ENCODE assay signal across 16 cellular contexts in genomic region chr14:22227084-22227483, GRCh38.
DNase-seq lines count a peak whose midpoint lies in the region; ATAC-seq and TF ChIP-seq lines count a peak whose summit lies in the region.
"Had no signal": no experiment of that assay in that cellular context is flagged by ENCODE, and none has a peak within 500 bp of the region (broad histone marks: within the 10 kb centered on the region; RNA-seq: fewer than 3 reads in every experiment).

No MANE protein-coding gene starts in this region.

- no peaks in the 10 kb centered on the region for H3K36me3 Mint-ChIP-seq in activated CD8-positive, alpha-beta memory T cell treated with anti-CD3 and anti-CD28 coated beads, Interleukin-2, amount 10 ng/mL, durations not matched to agents 7 days and 5 days
- H3K36me3 Mint-ChIP-seq in activated T-helper 1 cell treated with anti-CD3 and anti-CD28 coated beads, Interleukin-12 subunit alpha, Interleukin-12 subunit beta, Interleukin-2, Interleukin-4 antibody, amounts not matched to agents 30 ng/mL and 10 ng/mL and 1 ng/mL, durations not matched to agents 14 hours and 24 hours and 36 hours (ENCODE audit: low read depth), result no peaks in the 10 kb centered on the region
- H3K36me3 Mint-ChIP-seq in naive thymus-derived CD8-positive, alpha-beta T cell, result no peaks in the 10 kb centered on the region
- no peaks in the 10 kb centered on the region for H3K36me3 Mint-ChIP-seq in endothelial cell (ENCODE audit: low read depth, unreplicated experiment)

- CTCF ChIA-PET in activated CD8-positive, alpha-beta memory T cell treated with anti-CD3 and anti-CD28 coated beads, Interleukin-2, amount 10 ng/mL, durations not matched to agents 7 days and 5 days (lab: Charles Lee), result interaction anchor here (1.0 to 1.3 kb wide), 2 partner anchors 331 to 343 kb away, joined by 3 read pairs; no protein-coding TSS in a partner anchor

- H3K4me2 ChIP-seq in Karpas-422 (ENCODE audit: low read depth, low read length, poor library complexity, severe bottlenecking), result peak overlapping the region; percentile 51
- H3K4me2 ChIP-seq: hepatocyte had no signal

- no peak for TF ChIP-seq CTCF in endothelial cell (IDR thresholded peaks at IDR 0.05; ENCODE audit: unreplicated experiment)

- peak overlapping the region; percentile 88 for H2AFZ ChIP-seq in Karpas-422 (ENCODE audit: low read length)
- H2AFZ ChIP-seq: hepatocyte, parathyroid adenoma had no signal

- H3K4me3 ChIP-seq in Karpas-422 (ENCODE audit: low read length), result peak overlapping the region; percentile 20; the same call in 1 of the 2 replicates
- H3K4me3 ChIP-seq: hepatocyte, lower lobe of right lung had no signal

- peaks cover 34% of the 10 kb centered on the region for H3K4me1 ChIP-seq in Karpas-422 (ENCODE audit: low read length)
- H3K4me1 ChIP-seq: parathyroid adenoma had no signal

- no peaks in the 10 kb centered on the region for H4K20me1 ChIP-seq in Karpas-422 (ENCODE audit: insufficient read depth, low read depth, low read length)

- peak overlapping the region; percentile 70 for H3K27ac Mint-ChIP-seq in activated CD8-positive, alpha-beta memory T cell treated with anti-CD3 and anti-CD28 coated beads, Interleukin-2, amount 10 ng/mL, durations not matched to agents 7 days and 5 days
- H3K27ac Mint-ChIP-seq in activated T-helper 1 cell treated with anti-CD3 and anti-CD28 coated beads, Interleukin-12 subunit alpha, Interleukin-12 subunit beta, Interleukin-2, Interleukin-4 antibody, amounts not matched to agents 30 ng/mL and 10 ng/mL and 1 ng/mL, durations not matched to agents 14 hours and 24 hours and 36 hours, result peak overlapping the region; percentile 73
- peak overlapping the region in 4 of 10 donors; percentile 37 to 91 (median 79) for H3K27ac Mint-ChIP-seq in naive thymus-derived CD8-positive, alpha-beta T cell
- H3K27ac Mint-ChIP-seq in endothelial cell (ENCODE audit: unreplicated experiment), result no peak overlapping the region

- ATAC-seq in activated CD8-positive, alpha-beta memory T cell treated with anti-CD3 and anti-CD28 coated beads, Interleukin-2, amount 10 ng/mL, durations not matched to agents 7 days and 5 days, result no peak
- ATAC-seq in naive thymus-derived CD8-positive, alpha-beta T cell, result peak in 1 of 2 donors; percentile 22

- peaks cover 2% of the 10 kb centered on the region for H3K4me1 Mint-ChIP-seq in activated CD8-positive, alpha-beta memory T cell treated with anti-CD3 and anti-CD28 coated beads, Interleukin-2, amount 10 ng/mL, durations not matched to agents 7 days and 5 days
- H3K4me1 Mint-ChIP-seq in activated T-helper 1 cell treated with anti-CD3 and anti-CD28 coated beads, Interleukin-12 subunit alpha, Interleukin-12 subunit beta, Interleukin-2, Interleukin-4 antibody, amounts not matched to agents 30 ng/mL and 10 ng/mL and 1 ng/mL, durations not matched to agents 14 hours and 24 hours and 36 hours (ENCODE audit: low read depth), result peaks cover 4% of the 10 kb centered on the region
- peaks cover 3 to 41% (median 13%) of the 10 kb centered on the region in 4 donors for H3K4me1 Mint-ChIP-seq in naive thymus-derived CD8-positive, alpha-beta T cell
- no peaks in the 10 kb centered on the region for H3K4me1 Mint-ChIP-seq in endothelial cell (ENCODE audit: unreplicated experiment)

- no peaks in the 10 kb centered on the region for H3K9me3 ChIP-seq in Karpas-422 (ENCODE audit: low read length)
- H3K9me3 ChIP-seq: lower lobe of right lung had no signal

- H3K79me2 ChIP-seq in Karpas-422 (ENCODE audit: low read length), result no peaks in the 10 kb centered on the region
- H3K79me2 ChIP-seq: hepatocyte, parathyroid adenoma had no signal

- no peaks in the 10 kb centered on the region for H3K9me3 Mint-ChIP-seq in activated CD8-positive, alpha-beta memory T cell treated with anti-CD3 and anti-CD28 coated beads, Interleukin-2, amount 10 ng/mL, durations not matched to agents 7 days and 5 days (ENCODE audit: low read depth)
- H3K9me3 Mint-ChIP-seq in activated T-helper 1 cell treated with anti-CD3 and anti-CD28 coated beads, Interleukin-12 subunit alpha, Interleukin-12 subunit beta, Interleukin-2, Interleukin-4 antibody, amounts not matched to agents 30 ng/mL and 10 ng/mL and 1 ng/mL, durations not matched to agents 14 hours and 24 hours and 36 hours, result no peaks in the 10 kb centered on the region
- H3K9me3 Mint-ChIP-seq in naive thymus-derived CD8-positive, alpha-beta T cell, result no peaks in the 10 kb centered on the region
- H3K9me3 Mint-ChIP-seq in endothelial cell (ENCODE audit: unreplicated experiment), result no peaks in the 10 kb centered on the region

- peak overlapping the region; percentile 54 for H3K4me3 Mint-ChIP-seq in activated CD8-positive, alpha-beta memory T cell treated with anti-CD3 and anti-CD28 coated beads, Interleukin-2, amount 10 ng/mL, durations not matched to agents 7 days and 5 days
- peak overlapping the region; percentile 73 for H3K4me3 Mint-ChIP-seq in activated T-helper 1 cell treated with anti-CD3 and anti-CD28 coated beads, Interleukin-12 subunit alpha, Interleukin-12 subunit beta, Interleukin-2, Interleukin-4 antibody, amounts not matched to agents 30 ng/mL and 10 ng/mL and 1 ng/mL, durations not matched to agents 14 hours and 24 hours and 36 hours
- H3K4me3 Mint-ChIP-seq in naive thymus-derived CD8-positive, alpha-beta T cell, result peak overlapping the region; percentile 56 to 87 (median 76)
- no peak overlapping the region for H3K4me3 Mint-ChIP-seq in endothelial cell (ENCODE audit: unreplicated experiment)

- intact Hi-C loops in activated T-helper 1 cell treated with anti-CD3 and anti-CD28 coated beads, Interleukin-12 subunit alpha, Interleukin-12 subunit beta, Interleukin-2, Interleukin-4 antibody, amounts not matched to agents 30 ng/mL and 10 ng/mL and 1 ng/mL, durations not matched to agents 14 hours and 24 hours and 36 hours (cut with micrococcal nuclease), result loop anchor here (5.0 kb wide), 1 partner anchor 45 kb away; no protein-coding TSS in a partner anchor

- no peaks in the 10 kb centered on the region for H3K36me3 ChIP-seq in Karpas-422 (ENCODE audit: insufficient read depth, low read length)
- H3K36me3 ChIP-seq: lower lobe of right lung had no signal

- H3K9ac ChIP-seq in Karpas-422 (ENCODE audit: low read length), result no peak overlapping the region
- H3K9ac ChIP-seq: parathyroid adenoma had no signal

- H3K9me2 ChIP-seq in Karpas-422 (replicated peaks; ENCODE audit: insufficient read depth, low read length), result no peaks in the 10 kb centered on the region

- no peak for DNase-seq in activated CD8-positive, alpha-beta memory T cell treated with anti-CD3 and anti-CD28 coated beads, Interleukin-2, amount 10 ng/mL, durations not matched to agents 7 days and 5 days
- DNase-seq in activated CD8-positive, alpha-beta memory T cell treated with anti-CD3 and anti-CD28 coated beads for 24 hours, result no peak
- DNase-seq in Karpas-422 (no peak), amygdala (lab: John Stamatoyannopoulos, UW) (no peak), endothelial cell (ENCODE audit: low spot score) (no peak), globus pallidus (ENCODE audit: low spot score) (no peak)
- DNase-seq in activated T-helper 1 cell treated with anti-CD3 and anti-CD28 coated beads, Interleukin-12 subunit alpha, Interleukin-12 subunit beta, Interleukin-2, Interleukin-4 antibody, amounts not matched to agents 30 ng/mL and 10 ng/mL and 1 ng/mL, durations not matched to agents 14 hours and 24 hours and 36 hours (ENCODE audit: low spot score), result no peak
- DNase-seq in naive thymus-derived CD8-positive, alpha-beta T cell, result no peak
- DNase-seq: aorta; DND-41; NCI-H1930; SHP77 treated with DMSO at 0.1 percent for 48 hours; stimulated activated CD4-positive, alpha-beta T cell treated with anti-CD3 and anti-CD28 coated beads, Interleukin-1b, Interleukin-23, amount 100 ng/mL, for 48 hours had no signal

- no peaks in the 10 kb centered on the region for H3K27me3 Mint-ChIP-seq in activated CD8-positive, alpha-beta memory T cell treated with anti-CD3 and anti-CD28 coated beads, Interleukin-2, amount 10 ng/mL, durations not matched to agents 7 days and 5 days
- no peaks in the 10 kb centered on the region for H3K27me3 Mint-ChIP-seq in activated T-helper 1 cell treated with anti-CD3 and anti-CD28 coated beads, Interleukin-12 subunit alpha, Interleukin-12 subunit beta, Interleukin-2, Interleukin-4 antibody, amounts not matched to agents 30 ng/mL and 10 ng/mL and 1 ng/mL, durations not matched to agents 14 hours and 24 hours and 36 hours (ENCODE audit: insufficient read depth)
- no peaks in the 10 kb centered on the region for H3K27me3 Mint-ChIP-seq in naive thymus-derived CD8-positive, alpha-beta T cell
- H3K27me3 Mint-ChIP-seq in endothelial cell (ENCODE audit: unreplicated experiment), result peaks cover 2% of the 10 kb centered on the region

- H3K27ac ChIP-seq in Karpas-422 (ENCODE audit: low read length), result no peak overlapping the region
- H3K27ac ChIP-seq: hepatocyte, lower lobe of right lung, parathyroid adenoma had no signal

- H3K27me3 ChIP-seq in Karpas-422 (ENCODE audit: low read length), result no peaks in the 10 kb centered on the region

- POLR2A ChIA-PET in naive thymus-derived CD8-positive, alpha-beta T cell (lab: Charles Lee), result interaction anchor here (0.6 kb wide), 1 partner anchor 630 kb away, joined by 3 read pairs; no protein-coding TSS in a partner anchor
